ENCODE assay signal across 9 cellular contexts in the genomic region with DNA sequence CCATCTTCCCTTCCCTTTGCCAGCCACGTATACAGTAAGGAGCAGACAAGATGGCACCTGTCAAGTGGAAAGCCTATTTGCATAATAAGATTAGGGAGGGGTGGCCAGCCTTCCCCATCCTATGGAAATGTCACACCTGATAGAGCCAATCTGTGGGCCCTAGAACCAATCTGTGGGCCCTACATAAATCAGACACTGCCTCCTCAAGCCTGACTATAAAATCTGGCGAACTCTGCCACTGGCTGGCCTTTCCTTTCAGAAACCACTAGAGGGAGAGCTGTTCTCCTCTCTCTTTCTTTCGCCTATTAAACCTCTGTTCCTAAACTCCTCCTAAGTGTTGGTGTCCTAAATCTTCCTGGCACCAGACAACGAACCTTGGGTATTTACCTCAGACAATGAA.
DNase-seq lines count a peak whose midpoint lies in the region; ATAC-seq and TF ChIP-seq lines count a peak whose summit lies in the region.
"Had no signal": no experiment of that assay in that cellular context is flagged by ENCODE, and none has a peak within 500 bp of the region (broad histone marks: within the 10 kb centered on the region; RNA-seq: fewer than 3 reads in every experiment).

No MANE protein-coding gene starts in this region.

- H3K9me3 ChIP-seq in breast epithelium (peaks cover 0 to 6% of the 10 kb centered on the region in 2 donors), OCI-LY7 (ENCODE audit: low read length) (no peaks in the 10 kb centered on the region)

- no peaks in the 10 kb centered on the region for H3K79me2 ChIP-seq in OCI-LY7 (ENCODE audit: insufficient read depth, low read depth, low read length)

- no peaks in the 10 kb centered on the region for H3K36me3 Mint-ChIP-seq in MCF 10A (ENCODE audit: insufficient read depth, unreplicated experiment)

- intact Hi-C loops in MCF 10A (cut with micrococcal nuclease) = loop anchor here (1.0 kb wide), 1 partner anchor 229 kb away; no protein-coding TSS in a partner anchor
- intact Hi-C loops in breast epithelium (cut with DNase I; ENCODE audit: low total_unique reads) = loop anchor here (10.0 kb wide), 1 partner anchor 1065 kb away; no protein-coding TSS in a partner anchor
- intact Hi-C loops in OCI-LY7 (cut with micrococcal nuclease; ENCODE audit: unreplicated experiment) = no loop called here

- H3K9me2 ChIP-seq in OCI-LY7 (ENCODE audit: insufficient read depth, low read length) = no peaks in the 10 kb centered on the region

- peaks cover 82% of the 10 kb centered on the region for H3K27me3 Mint-ChIP-seq in MCF 10A (ENCODE audit: insufficient read depth, unreplicated experiment)

- DNase-seq in MCF 10A (ENCODE audit: unreplicated experiment) = peak; percentile 52
- DNase-seq in breast epithelium (ENCODE audit: low spot score in 2 of 2) = no peak
- peak; percentile 1 for DNase-seq in OCI-LY7 (ENCODE audit: low spot score)
- DNase-seq in foreskin keratinocyte = peak in 1 of 2 donors; percentile 1
- no peak for DNase-seq in SHP77 treated with DMSO at 0.1 percent for 48 hours (lab: John Stamatoyannopoulos, UW)
- DNase-seq in HPDE6-E6E7 (ENCODE audit: extremely low spot score) = no peak
- DNase-seq: Calu3 had no signal

- no peaks in the 10 kb centered on the region for H3K9me3 Mint-ChIP-seq in MCF 10A (ENCODE audit: unreplicated experiment)

- TF ChIP-seq CTCF in MCF 10A (IDR thresholded peaks at IDR 0.05; ENCODE audit: unreplicated experiment) = peak; percentile 37
- TF ChIP-seq CTCF in breast epithelium (IDR thresholded peaks at IDR 0.05) = no peak
- TF ChIP-seq CTCF in OCI-LY7 (conservative IDR thresholded peaks at IDR 0.05; ENCODE audit: low read length) = peak; percentile 70
- TF ChIP-seq CTCF in foreskin keratinocyte (conservative IDR thresholded peaks at IDR 0.05) = peak; percentile 6

- CTCF ChIA-PET in MCF 10A (lab: Yijun Ruan, JAX) (interaction anchor here (0.6 to 1.4 kb wide), 7 partner anchors 9 to 1919 kb away, joined by 3 to 6 read pairs (median 4); no protein-coding TSS in a partner anchor), OCI-LY7 (lab: Charles Lee; ENCODE audit: unreplicated experiment) (interaction anchor here (1.1 kb wide), 1 partner anchor 26 kb away, joined by 3 read pairs; no protein-coding TSS in a partner anchor)

- H3K4me3 Mint-ChIP-seq in MCF 10A (ENCODE audit: unreplicated experiment) = no peak overlapping the region

- BruUV-seq in MCF 10A (replicated peaks; lab: Mats Ljungman, UMichigan) = no TSS peak
- no TSS peak for BruUV-seq in OCI-LY7 (replicated peaks; lab: Mats Ljungman, UMichigan)

- TF ChIP-seq POLR2A in breast epithelium (IDR thresholded peaks at IDR 0.05) = no peak

- H3K27ac Mint-ChIP-seq in MCF 10A (ENCODE audit: low read depth, unreplicated experiment) = no peak overlapping the region

- H3K36me3 ChIP-seq in breast epithelium (no peaks in the 10 kb centered on the region), OCI-LY7 (ENCODE audit: insufficient read depth, low read length) (no peaks in the 10 kb centered on the region)

- H3K4me2 ChIP-seq in OCI-LY7 (ENCODE audit: low read length) = no peak overlapping the region

- no peak for ATAC-seq in foreskin keratinocyte
- no peak for ATAC-seq in HG02571 (IDR thresholded peaks at IDR 0.05; ENCODE audit: unreplicated experiment)
- ATAC-seq in HG02798 (IDR thresholded peaks at IDR 0.05; ENCODE audit: poor library complexity, unreplicated experiment) = no peak

- no peak overlapping the region for H2AFZ ChIP-seq in OCI-LY7 (ENCODE audit: low read length)

- H3K4me3 ChIP-seq in breast epithelium = no peak overlapping the region
- no peak overlapping the region for H3K4me3 ChIP-seq in OCI-LY7 (ENCODE audit: low read depth, low read length, poor library complexity, severe bottlenecking)

- POLR2A ChIA-PET in MCF 10A (lab: Yijun Ruan, JAX) (no interaction called here), OCI-LY7 (lab: Charles Lee) (no interaction called here)

- no peaks in the 10 kb centered on the region for H4K20me1 ChIP-seq in OCI-LY7 (ENCODE audit: insufficient read depth, low read length)

- H3K27ac ChIP-seq in breast epithelium (no peak overlapping the region), OCI-LY7 (ENCODE audit: low read depth, low read length, poor library complexity, severe bottlenecking) (no peak overlapping the region), foreskin keratinocyte (no peak overlapping the region)

- H3K27me3 ChIP-seq in breast epithelium = peaks cover 0 to 3% of the 10 kb centered on the region in 2 donors
- no peaks in the 10 kb centered on the region for H3K27me3 ChIP-seq in foreskin keratinocyte

- H3K4me1 ChIP-seq in breast epithelium (no peaks in the 10 kb centered on the region), OCI-LY7 (ENCODE audit: insufficient read depth, low read length, poor library complexity, severe bottlenecking) (no peaks in the 10 kb centered on the region), foreskin keratinocyte (no peaks in the 10 kb centered on the region)

- no peaks in the 10 kb centered on the region for H3K4me1 Mint-ChIP-seq in MCF 10A (ENCODE audit: insufficient read depth, unreplicated experiment)

Comparison
In these comparisons a context has a peak if more than half of its experiments do, and no peak if none do; other contexts are left out.
1. DNase-seq: peak in MCF 10A (single experiment) and OCI-LY7 (single experiment); none in breast epithelium (0 of 2), SHP77 treated with DMSO at 0.1 percent for 48 hours (single experiment) and HPDE6-E6E7 (single experiment).
2. CTCF ChIP-seq: peak in MCF 10A (single experiment), OCI-LY7 (single experiment) and foreskin keratinocyte (single experiment); none in breast epithelium (0 of 3).